ENCODE assay signal across 1 cellular context in the genomic region with DNA sequence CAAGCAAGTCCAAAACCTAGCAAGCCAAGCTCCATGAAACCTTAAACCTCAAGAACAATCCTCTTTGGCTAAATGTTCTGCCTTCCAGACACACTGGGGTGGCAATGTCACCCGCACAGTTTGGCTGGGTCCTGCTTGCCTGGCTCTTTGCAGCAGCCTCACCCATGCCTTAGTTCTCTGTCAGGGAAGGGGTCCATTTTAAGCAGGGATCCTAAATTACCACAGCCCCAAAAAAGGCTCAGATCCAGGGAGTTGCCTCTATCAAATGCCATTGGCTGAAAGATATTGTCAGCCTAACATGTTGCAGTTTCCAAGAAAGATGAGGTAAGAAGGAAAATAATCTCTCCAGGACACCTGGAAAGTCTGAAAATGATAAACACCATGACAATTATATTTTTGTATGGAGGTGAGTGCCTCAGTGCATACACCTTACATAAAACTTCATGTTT.
TF ChIP-seq lines count a peak whose summit lies in the region.

No MANE protein-coding gene starts in this region.

TF ChIP-seq in K562, 482 proteins besides CTCF, POLR2A, EP300 and RAD21 (continued from another document):
- TF ChIP-seq ZFP30 (CRISPR knock-in tag; IDR thresholded peaks at IDR 0.05; ENCODE audit: borderline replicate concordance) (no peak), RBM17 (IDR thresholded peaks at IDR 0.05; ENCODE audit: borderline replicate concordance, low read depth, low read length) (no peak), NFXL1 (CRISPR knock-in tag; IDR thresholded peaks at IDR 0.05) (no peak), KDM5B (IDR thresholded peaks at IDR 0.05; ENCODE audit: insufficient replicate concordance, low read depth, low read length) (no peak), SP2 (IDR thresholded peaks at IDR 0.05; ENCODE audit: extremely low read depth, low read depth, low read length, poor library complexity, severe bottlenecking) (no peak), NFRKB (IDR thresholded peaks at IDR 0.05; ENCODE audit: low read depth) (peak; percentile 79), SRSF1 (IDR thresholded peaks at IDR 0.05; ENCODE audit: low read depth, low read length) (no peak), SRF (CRISPR knock-in tag; IDR thresholded peaks at IDR 0.05) (peak in 1 of 2 experiments; percentile 80; a peak in 1 of 4 replicates), MTA2 (IDR thresholded peaks at IDR 0.05; ENCODE audit: low read depth) (peak; percentile 71), ZBED1 (IDR thresholded peaks at IDR 0.05) (no peak), BACH1 (tag; IDR thresholded peaks at IDR 0.05) (no peak; the same call in 1 of the 2 replicates), TCFL5 (CRISPR knock-in tag; conservative IDR thresholded peaks at IDR 0.05) (no peak), PTRF (tag; IDR thresholded peaks at IDR 0.05) (no peak)
- TF ChIP-seq, protein P1, sequence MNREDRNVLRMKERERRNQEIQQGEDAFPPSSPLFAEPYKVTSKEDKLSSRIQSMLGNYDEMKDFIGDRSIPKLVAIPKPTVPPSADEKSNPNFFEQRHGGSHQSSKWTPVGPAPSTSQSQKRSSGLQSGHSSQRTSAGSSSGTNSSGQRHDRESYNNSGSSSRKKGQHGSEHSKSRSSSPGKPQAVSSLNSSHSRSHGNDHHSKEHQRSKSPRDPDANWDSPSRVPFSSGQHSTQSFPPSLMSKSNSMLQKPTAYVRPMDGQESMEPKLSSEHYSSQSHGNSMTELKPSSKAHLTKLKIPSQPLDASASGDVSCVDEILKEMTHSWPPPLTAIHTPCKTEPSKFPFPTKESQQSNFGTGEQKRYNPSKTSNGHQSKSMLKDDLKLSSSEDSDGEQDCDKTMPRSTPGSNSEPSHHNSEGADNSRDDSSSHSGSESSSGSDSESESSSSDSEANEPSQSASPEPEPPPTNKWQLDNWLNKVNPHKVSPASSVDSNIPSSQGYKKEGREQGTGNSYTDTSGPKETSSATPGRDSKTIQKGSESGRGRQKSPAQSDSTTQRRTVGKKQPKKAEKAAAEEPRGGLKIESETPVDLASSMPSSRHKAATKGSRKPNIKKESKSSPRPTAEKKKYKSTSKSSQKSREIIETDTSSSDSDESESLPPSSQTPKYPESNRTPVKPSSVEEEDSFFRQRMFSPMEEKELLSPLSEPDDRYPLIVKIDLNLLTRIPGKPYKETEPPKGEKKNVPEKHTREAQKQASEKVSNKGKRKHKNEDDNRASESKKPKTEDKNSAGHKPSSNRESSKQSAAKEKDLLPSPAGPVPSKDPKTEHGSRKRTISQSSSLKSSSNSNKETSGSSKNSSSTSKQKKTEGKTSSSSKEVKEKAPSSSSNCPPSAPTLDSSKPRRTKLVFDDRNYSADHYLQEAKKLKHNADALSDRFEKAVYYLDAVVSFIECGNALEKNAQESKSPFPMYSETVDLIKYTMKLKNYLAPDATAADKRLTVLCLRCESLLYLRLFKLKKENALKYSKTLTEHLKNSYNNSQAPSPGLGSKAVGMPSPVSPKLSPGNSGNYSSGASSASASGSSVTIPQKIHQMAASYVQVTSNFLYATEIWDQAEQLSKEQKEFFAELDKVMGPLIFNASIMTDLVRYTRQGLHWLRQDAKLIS (CRISPR knock-in tag; IDR thresholded peaks at IDR 0.05), result no peak
- TF ChIP-seq, protein P2, sequence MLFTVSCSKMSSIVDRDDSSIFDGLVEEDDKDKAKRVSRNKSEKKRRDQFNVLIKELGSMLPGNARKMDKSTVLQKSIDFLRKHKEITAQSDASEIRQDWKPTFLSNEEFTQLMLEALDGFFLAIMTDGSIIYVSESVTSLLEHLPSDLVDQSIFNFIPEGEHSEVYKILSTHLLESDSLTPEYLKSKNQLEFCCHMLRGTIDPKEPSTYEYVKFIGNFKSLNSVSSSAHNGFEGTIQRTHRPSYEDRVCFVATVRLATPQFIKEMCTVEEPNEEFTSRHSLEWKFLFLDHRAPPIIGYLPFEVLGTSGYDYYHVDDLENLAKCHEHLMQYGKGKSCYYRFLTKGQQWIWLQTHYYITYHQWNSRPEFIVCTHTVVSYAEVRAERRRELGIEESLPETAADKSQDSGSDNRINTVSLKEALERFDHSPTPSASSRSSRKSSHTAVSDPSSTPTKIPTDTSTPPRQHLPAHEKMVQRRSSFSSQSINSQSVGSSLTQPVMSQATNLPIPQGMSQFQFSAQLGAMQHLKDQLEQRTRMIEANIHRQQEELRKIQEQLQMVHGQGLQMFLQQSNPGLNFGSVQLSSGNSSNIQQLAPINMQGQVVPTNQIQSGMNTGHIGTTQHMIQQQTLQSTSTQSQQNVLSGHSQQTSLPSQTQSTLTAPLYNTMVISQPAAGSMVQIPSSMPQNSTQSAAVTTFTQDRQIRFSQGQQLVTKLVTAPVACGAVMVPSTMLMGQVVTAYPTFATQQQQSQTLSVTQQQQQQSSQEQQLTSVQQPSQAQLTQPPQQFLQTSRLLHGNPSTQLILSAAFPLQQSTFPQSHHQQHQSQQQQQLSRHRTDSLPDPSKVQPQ (CRISPR knock-in tag; IDR thresholded peaks at IDR 0.05; ENCODE audit: borderline replicate concordance), result no peak
- TF ChIP-seq, protein P3, sequence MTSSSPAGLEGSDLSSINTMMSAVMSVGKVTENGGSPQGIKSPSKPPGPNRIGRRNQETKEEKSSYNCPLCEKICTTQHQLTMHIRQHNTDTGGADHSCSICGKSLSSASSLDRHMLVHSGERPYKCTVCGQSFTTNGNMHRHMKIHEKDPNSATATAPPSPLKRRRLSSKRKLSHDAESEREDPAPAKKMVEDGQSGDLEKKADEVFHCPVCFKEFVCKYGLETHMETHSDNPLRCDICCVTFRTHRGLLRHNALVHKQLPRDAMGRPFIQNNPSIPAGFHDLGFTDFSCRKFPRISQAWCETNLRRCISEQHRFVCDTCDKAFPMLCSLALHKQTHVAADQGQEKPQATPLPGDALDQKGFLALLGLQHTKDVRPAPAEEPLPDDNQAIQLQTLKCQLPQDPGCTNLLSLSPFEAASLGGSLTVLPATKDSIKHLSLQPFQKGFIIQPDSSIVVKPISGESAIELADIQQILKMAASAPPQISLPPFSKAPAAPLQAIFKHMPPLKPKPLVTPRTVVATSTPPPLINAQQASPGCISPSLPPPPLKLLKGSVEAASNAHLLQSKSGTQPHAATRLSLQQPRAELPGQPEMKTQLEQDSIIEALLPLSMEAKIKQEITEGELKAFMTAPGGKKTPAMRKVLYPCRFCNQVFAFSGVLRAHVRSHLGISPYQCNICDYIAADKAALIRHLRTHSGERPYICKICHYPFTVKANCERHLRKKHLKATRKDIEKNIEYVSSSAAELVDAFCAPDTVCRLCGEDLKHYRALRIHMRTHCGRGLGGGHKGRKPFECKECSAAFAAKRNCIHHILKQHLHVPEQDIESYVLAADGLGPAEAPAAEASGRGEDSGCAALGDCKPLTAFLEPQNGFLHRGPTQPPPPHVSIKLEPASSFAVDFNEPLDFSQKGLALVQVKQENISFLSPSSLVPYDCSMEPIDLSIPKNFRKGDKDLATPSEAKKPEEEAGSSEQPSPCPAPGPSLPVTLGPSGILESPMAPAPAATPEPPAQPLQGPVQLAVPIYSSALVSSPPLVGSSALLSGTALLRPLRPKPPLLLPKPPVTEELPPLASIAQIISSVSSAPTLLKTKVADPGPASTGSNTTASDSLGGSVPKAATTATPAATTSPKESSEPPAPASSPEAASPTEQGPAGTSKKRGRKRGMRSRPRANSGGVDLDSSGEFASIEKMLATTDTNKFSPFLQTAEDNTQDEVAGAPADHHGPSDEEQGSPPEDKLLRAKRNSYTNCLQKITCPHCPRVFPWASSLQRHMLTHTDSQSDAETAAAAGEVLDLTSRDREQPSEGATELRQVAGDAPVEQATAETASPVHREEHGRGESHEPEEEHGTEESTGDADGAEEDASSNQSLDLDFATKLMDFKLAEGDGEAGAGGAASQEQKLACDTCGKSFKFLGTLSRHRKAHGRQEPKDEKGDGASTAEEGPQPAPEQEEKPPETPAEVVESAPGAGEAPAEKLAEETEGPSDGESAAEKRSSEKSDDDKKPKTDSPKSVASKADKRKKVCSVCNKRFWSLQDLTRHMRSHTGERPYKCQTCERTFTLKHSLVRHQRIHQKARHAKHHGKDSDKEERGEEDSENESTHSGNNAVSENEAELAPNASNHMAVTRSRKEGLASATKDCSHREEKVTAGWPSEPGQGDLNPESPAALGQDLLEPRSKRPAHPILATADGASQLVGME (CRISPR knock-in tag; IDR thresholded peaks at IDR 0.05), result no peak
